19 cellular contexts compared by ENCODE assay signal in the genomic region with DNA sequence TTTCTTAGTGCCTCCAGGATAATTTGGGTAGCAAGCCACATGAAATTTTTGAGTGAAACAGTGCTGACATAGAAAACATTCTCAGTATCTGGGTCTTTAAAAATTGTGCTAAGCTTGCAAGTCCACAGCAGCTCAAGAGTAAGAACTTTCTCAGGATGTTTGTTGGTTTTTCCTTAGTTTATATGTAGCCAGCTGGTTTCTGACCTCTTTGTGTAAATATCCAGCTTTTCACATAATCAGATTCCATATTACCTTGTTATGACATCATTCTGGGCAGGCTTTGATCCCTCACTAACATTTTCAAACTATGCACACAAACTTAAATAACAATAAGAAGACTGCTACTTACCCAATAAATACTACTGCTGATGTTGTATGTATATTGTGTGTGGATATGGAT.
A peak's percentile ranks its signal among the peaks of the same experiment; 100 is the strongest.
DNase-seq lines count a peak whose midpoint lies in the region; ATAC-seq, FAIRE-seq and TF ChIP-seq lines count a peak whose summit lies in the region.
"Had no signal": no experiment of that assay in that cellular context is flagged by ENCODE, and none has a peak within 500 bp of the region (broad histone marks: within the 10 kb centered on the region; RNA-seq: fewer than 3 reads in every experiment).

No MANE protein-coding gene starts in this region.

- H3K9me1 ChIP-seq in IMR-90 (ENCODE audit: insufficient read depth, low read length) = no peaks in the 10 kb centered on the region

- TF ChIP-seq POLR2A in A549 (IDR thresholded peaks at IDR 0.05; ENCODE audit: low read length) (no peak), IMR-90 (IDR thresholded peaks at IDR 0.05; ENCODE audit: low read depth, low read length) (no peak)

- no peak for TF ChIP-seq CTCF in A549 (IDR thresholded peaks at IDR 0.05)
- no peak for TF ChIP-seq CTCF in IMR-90 (conservative IDR thresholded peaks at IDR 0.05; ENCODE audit: low read depth, low read length)
- no peak for TF ChIP-seq CTCF in endothelial cell (IDR thresholded peaks at IDR 0.05; ENCODE audit: unreplicated experiment)
- no peak for TF ChIP-seq CTCF in foreskin fibroblast (IDR thresholded peaks at IDR 0.05; ENCODE audit: low read depth, low read length)
- no peak for TF ChIP-seq CTCF in tibial artery (IDR thresholded peaks at IDR 0.05)

- H2BK12ac ChIP-seq in mesenchymal stem cell (ENCODE audit: low read length in 2 of 2) = no peak overlapping the region

- no peaks in the 10 kb centered on the region for H3K9me3 ChIP-seq in A549
- no peaks in the 10 kb centered on the region for H3K9me3 ChIP-seq in IMR-90 (ENCODE audit: control insufficient read depth, insufficient read depth, low read length)
- H3K9me3 ChIP-seq in mesenchymal stem cell (ENCODE audit: control insufficient read depth, low read length) = no peaks in the 10 kb centered on the region
- no peaks in the 10 kb centered on the region for H3K9me3 ChIP-seq in tibial artery

- H4K91ac ChIP-seq in IMR-90 (ENCODE audit: insufficient read depth, low read depth, low read length) = no peak overlapping the region
- H4K91ac ChIP-seq in mesenchymal stem cell (ENCODE audit: low read length) = no peak overlapping the region

- H3K9me3 Mint-ChIP-seq in endothelial cell (ENCODE audit: unreplicated experiment) = no peaks in the 10 kb centered on the region
- H3K9me3 Mint-ChIP-seq: HFFc6 had no signal

- in situ Hi-C loops in IMR-90 (cut with MboI; ENCODE audit: low sequenced_read_pairs) = no loop called here

- H3K4me3 Mint-ChIP-seq in endothelial cell (ENCODE audit: unreplicated experiment) = no peak overlapping the region
- H3K4me3 Mint-ChIP-seq: HFFc6 had no signal

- DNase-seq in A549 (ENCODE audit: low read depth in 1 of 2, low spot score in 1 of 2) (peak in 1 of 2 experiments; percentile 9), IMR-90 (peak; percentile 92), endothelial cell (ENCODE audit: low spot score) (no peak), mesenchymal stem cell (peak; percentile 75), foreskin fibroblast (no peak), NCI-H2107 (lab: John Stamatoyannopoulos, UW) (no peak), tibial artery (no peak)
- no peak for DNase-seq in activated effector memory CD4-positive, alpha-beta T cell treated with anti-CD3 and anti-CD28 coated beads, Interleukin-2, amount 50 U/mL, for 16 hours
- DNase-seq: DMS 273 treated with DMSO at 0.1 percent for 48 hours, GOT3, HFFc6, NCI-H1048, NCI-H1436 treated with DMSO at 0.1 percent for 48 hours, NCI-H2029 treated with DMSO at 0.1 percent for 48 hours, NCI-H510A treated with DMSO at 0.1 percent for 48 hours, Right ventricle myocardium superior had no signal

- H4K5ac ChIP-seq in IMR-90 (ENCODE audit: low read depth, low read length) = no peak overlapping the region

- H3K23ac ChIP-seq in IMR-90 (ENCODE audit: low read depth, low read length) = no peak overlapping the region
- H3K23ac ChIP-seq in mesenchymal stem cell (ENCODE audit: low read length in 2 of 2) = no peak overlapping the region

- H3K14ac ChIP-seq in IMR-90 (replicated peaks; ENCODE audit: low read depth, low read length) (no peak overlapping the region), mesenchymal stem cell (ENCODE audit: low read length in 2 of 2) (no peak overlapping the region)

- H2AK9ac ChIP-seq in IMR-90 (replicated peaks; ENCODE audit: low read depth, low read length, poor library complexity) = no peak overlapping the region

- H3K27ac ChIP-seq in A549 (no peak overlapping the region), IMR-90 (ENCODE audit: insufficient read depth, low read length) (no peak overlapping the region), mesenchymal stem cell (ENCODE audit: low read length, poor library complexity, severe bottlenecking) (no peak overlapping the region), tibial artery (no peak overlapping the region)
- H3K27ac ChIP-seq: BLaER1 treated with 17β-estradiol and CSF1 and Interleukin-3, amounts not matched to agents 10 nM and 100 nM; KMS-11 had no signal

- H2AFZ ChIP-seq in IMR-90 (replicated peaks; ENCODE audit: low read length, poor library complexity) (no peak overlapping the region), mesenchymal stem cell (ENCODE audit: low read depth, low read length) (no peak overlapping the region)

- H3K9ac ChIP-seq in IMR-90 (ENCODE audit: low read depth, low read length) = no peak overlapping the region
- no peak overlapping the region for H3K9ac ChIP-seq in mesenchymal stem cell (ENCODE audit: low read length)
- H3K9ac ChIP-seq: BLaER1 treated with 17β-estradiol and CSF1 and Interleukin-3, amounts not matched to agents 10 nM and 100 nM; KMS-11 had no signal

- peaks cover 5% of the 10 kb centered on the region for H3K4me1 Mint-ChIP-seq in endothelial cell (ENCODE audit: unreplicated experiment)

- H2AK5ac ChIP-seq in IMR-90 (ENCODE audit: low read depth, low read length) (no peak overlapping the region), mesenchymal stem cell (ENCODE audit: low read length, severe bottlenecking) (no peak overlapping the region)

- H3K18ac ChIP-seq in IMR-90 (ENCODE audit: low read depth, low read length) = no peak overlapping the region
- no peak overlapping the region for H3K18ac ChIP-seq in mesenchymal stem cell (ENCODE audit: low read depth in 1 of 2, low read length in 2 of 2)

- no peak for FAIRE-seq in A549 (lab: Jason Lieb, UNC)
- FAIRE-seq: RCC 7860 had no signal

- H3K4ac ChIP-seq in IMR-90 (ENCODE audit: low read depth, low read length) (no peak overlapping the region), mesenchymal stem cell (ENCODE audit: low read depth in 1 of 2, low read length in 2 of 2) (no peak overlapping the region)

- no peak overlapping the region for H2BK5ac ChIP-seq in IMR-90 (ENCODE audit: low read depth, low read length, poor library complexity, severe bottlenecking)
- H2BK5ac ChIP-seq in mesenchymal stem cell (ENCODE audit: low read depth, low read length, poor library complexity, severe bottlenecking) = no peak overlapping the region

- POLR2A ChIA-PET in A549 (lab: Yijun Ruan, JAX) = no interaction called here
- POLR2A ChIA-PET in IMR-90 (lab: Charles Lee; ENCODE audit: unreplicated experiment) = interaction anchor here (0.5 kb wide), 1 partner anchor 846 kb away, joined by 8 read pairs; no protein-coding TSS in a partner anchor

- TF ChIP-seq RAD21 in A549 (conservative IDR thresholded peaks at IDR 0.05 in 1 of 2, IDR thresholded peaks at IDR 0.05 in 1 of 2) = no peak
- TF ChIP-seq RAD21 in IMR-90 (IDR thresholded peaks at IDR 0.05; ENCODE audit: low read length) = no peak

- no peak overlapping the region for H3K56ac ChIP-seq in IMR-90 (ENCODE audit: extremely low read depth, insufficient read depth, low read length)

- H2BK20ac ChIP-seq in IMR-90 (ENCODE audit: low read depth, low read length) = no peak overlapping the region

- peak overlapping the region; percentile 16 for H3K27ac Mint-ChIP-seq in endothelial cell (ENCODE audit: unreplicated experiment)
- H3K27ac Mint-ChIP-seq: HFFc6 had no signal

- H4K20me1 ChIP-seq in IMR-90 (ENCODE audit: insufficient read depth, low read length) = no peaks in the 10 kb centered on the region
- H4K20me1 ChIP-seq: BLaER1 treated with 17β-estradiol and CSF1 and Interleukin-3, amounts not matched to agents 10 nM and 100 nM had no signal

- TF ChIP-seq EP300 in A549 (IDR thresholded peaks at IDR 0.05) = no peak

- H3K79me1 ChIP-seq in IMR-90 (ENCODE audit: low read depth in 1 of 2, low read length in 2 of 2) (no peaks in the 10 kb centered on the region), mesenchymal stem cell (replicated peaks; ENCODE audit: low read length, poor library complexity, severe bottlenecking) (no peaks in the 10 kb centered on the region)

- H3K4me3 ChIP-seq in A549 = no peak overlapping the region
- H3K4me3 ChIP-seq in IMR-90 (ENCODE audit: insufficient read depth, low read depth, low read length) = no peak overlapping the region
- H3K4me3 ChIP-seq in mesenchymal stem cell (ENCODE audit: insufficient read depth in 1 of 2, low read depth in 1 of 2, low read length in 2 of 2) = no peak overlapping the region
- H3K4me3 ChIP-seq in foreskin fibroblast (ENCODE audit: low read depth in 1 of 2, low read length in 2 of 2) = no peak overlapping the region
- H3K4me3 ChIP-seq in tibial artery = no peak overlapping the region
- H3K4me3 ChIP-seq: BLaER1 treated with 17β-estradiol and CSF1 and Interleukin-3, amounts not matched to agents 10 nM and 100 nM had no signal

- intact Hi-C loops in IMR-90 (cut with micrococcal nuclease) (no loop called here), tibial artery (cut with DNase I; ENCODE audit: low total_unique reads) (no loop called here)

- no peaks in the 10 kb centered on the region for H3K27me3 ChIP-seq in IMR-90 (ENCODE audit: control insufficient read depth, insufficient read depth, low read length)
- no peaks in the 10 kb centered on the region for H3K27me3 ChIP-seq in mesenchymal stem cell (ENCODE audit: control insufficient read depth in 1 of 2, insufficient read depth in 1 of 2, low read length in 2 of 2)
- H3K27me3 ChIP-seq in tibial artery = no peaks in the 10 kb centered on the region
- H3K27me3 ChIP-seq: BLaER1 treated with 17β-estradiol and CSF1 and Interleukin-3, amounts not matched to agents 10 nM and 100 nM had no signal

- H3K4me1 ChIP-seq in A549 = peaks cover 21% of the 10 kb centered on the region; the same call in 2 of the 3 replicates
- H3K4me1 ChIP-seq in IMR-90 (ENCODE audit: control insufficient read depth, insufficient read depth, low read length) = peaks cover 3% of the 10 kb centered on the region
- no peaks in the 10 kb centered on the region for H3K4me1 ChIP-seq in mesenchymal stem cell (ENCODE audit: control insufficient read depth, insufficient read depth, low read depth, low read length)
- no peaks in the 10 kb centered on the region for H3K4me1 ChIP-seq in tibial artery

- no peaks in the 10 kb centered on the region for H3K36me3 Mint-ChIP-seq in endothelial cell (ENCODE audit: low read depth, unreplicated experiment)

- CTCF ChIA-PET in A549 (lab: Yijun Ruan, JAX) = no interaction called here
- CTCF ChIA-PET in IMR-90 (lab: Yijun Ruan, JAX) = no interaction called here

- H3K36me3 ChIP-seq in IMR-90 (ENCODE audit: control insufficient read depth, insufficient read depth, low read length) (no peaks in the 10 kb centered on the region), mesenchymal stem cell (ENCODE audit: control insufficient read depth in 1 of 2, insufficient read depth in 2 of 2, low read depth in 1 of 2, low read length in 2 of 2) (no peaks in the 10 kb centered on the region), tibial artery (no peaks in the 10 kb centered on the region)
- H3K36me3 ChIP-seq: BLaER1 treated with 17β-estradiol and CSF1 and Interleukin-3, amounts not matched to agents 10 nM and 100 nM had no signal

- dilution Hi-C loops in IMR-90 (cut with HindIII; ENCODE audit: low sequenced_read_pairs, unreplicated experiment) = no loop called here

- no peak for ATAC-seq in A549
- ATAC-seq in IMR-90 (ENCODE audit: low read depth) = peak; percentile 91

- H3K4me2 ChIP-seq in A549 = 0 out of 3 replicates have a peak overlapping the region, but pooled peaks have one; percentile 15
- no peak overlapping the region for H3K4me2 ChIP-seq in IMR-90 (ENCODE audit: low read depth, low read length)
- no peak overlapping the region for H3K4me2 ChIP-seq in mesenchymal stem cell (ENCODE audit: low read length, poor library complexity, severe bottlenecking)
- H3K4me2 ChIP-seq: KMS-11 had no signal

- H2BK15ac ChIP-seq in IMR-90 (ENCODE audit: low read depth, low read length) = no peak overlapping the region
- H2BK15ac ChIP-seq in mesenchymal stem cell (ENCODE audit: low read depth, poor library complexity, severe bottlenecking) = no peak overlapping the region

- H3K27me3 Mint-ChIP-seq in endothelial cell (ENCODE audit: unreplicated experiment) = no peaks in the 10 kb centered on the region

- H2BK120ac ChIP-seq in IMR-90 (ENCODE audit: low read depth, low read length) (no peak overlapping the region), mesenchymal stem cell (ENCODE audit: low read depth, low read length) (no peak overlapping the region)

- H4K8ac ChIP-seq in IMR-90 (ENCODE audit: low read depth in 2 of 2, low read length in 2 of 2) (no peak overlapping the region), mesenchymal stem cell (ENCODE audit: low read length) (no peak overlapping the region)

- BruUV-seq in IMR-90 (replicated peaks; lab: Mats Ljungman, UMichigan) = no TSS peak

Comparison
In these comparisons a context has a peak if more than half of its experiments do, and no peak if none do; other contexts are left out.
1. DNase-seq: peak in IMR-90 (single experiment) and mesenchymal stem cell (single experiment); none in endothelial cell (single experiment), foreskin fibroblast (0 of 2), NCI-H2107 (single experiment), activated effector memory CD4-positive, alpha-beta T cell treated with anti-CD3 and anti-CD28 coated beads, Interleukin-2, amount 50 U/mL, for 16 hours (single experiment) and tibial artery (0 of 2).